ENCODE assay signal across 8 cellular contexts in the genomic region with DNA sequence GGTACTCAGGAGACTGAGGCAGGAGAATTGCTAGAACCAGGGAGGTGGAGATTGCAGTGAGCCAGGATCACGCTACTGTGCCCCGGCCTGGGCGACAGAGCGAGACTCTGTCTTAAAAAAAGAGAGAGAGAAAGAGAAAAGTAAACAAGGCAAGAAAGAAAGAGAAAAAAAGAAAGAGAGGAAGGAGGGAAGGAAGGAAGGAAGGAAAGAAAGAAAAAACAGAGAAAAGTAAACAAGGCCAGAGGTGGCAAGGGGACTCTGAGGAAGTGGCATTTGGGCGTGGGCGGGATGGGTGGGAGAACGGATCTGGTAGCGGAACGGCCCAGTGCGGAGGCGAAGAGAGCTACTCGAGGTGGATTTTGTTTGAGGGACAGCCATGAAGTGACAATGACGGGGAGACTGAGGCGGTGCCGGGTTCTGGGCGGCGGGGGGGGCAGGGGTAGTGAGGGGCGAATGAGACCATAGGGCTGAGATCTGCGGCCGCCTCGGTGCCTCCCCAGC. TPM values are rescaled to one million over a fixed set of nuclear protein-coding genes. Genes with fewer than 3 reads are reported as not detected.
A peak's percentile ranks its signal among the peaks of the same experiment; 100 is the strongest.
DNase-seq lines count a peak whose midpoint lies in the region; ATAC-seq and TF ChIP-seq lines count a peak whose summit lies in the region.

No MANE protein-coding gene starts in this region.

- no peak for TF ChIP-seq CTCF in epithelial cell of esophagus (IDR thresholded peaks at IDR 0.05; ENCODE audit: insufficient read depth, low read depth, low read length, missing control alignments)
- TF ChIP-seq CTCF in gastrocnemius medialis (IDR thresholded peaks at IDR 0.05 in 4 of 5, conservative IDR thresholded peaks at IDR 0.05 in 1 of 5): no peak
- TF ChIP-seq CTCF in GM13976 (IDR thresholded peaks at IDR 0.05; ENCODE audit: borderline replicate concordance, control extremely low read depth, extremely low read depth, insufficient read depth, missing control alignments): no peak

- TF ChIP-seq POLR2A in gastrocnemius medialis (IDR thresholded peaks at IDR 0.05): no peak

- DNase-seq in OCI-M2 (lab: John Stamatoyannopoulos, UW; ENCODE audit: unreplicated experiment) (peak; percentile 74), epithelial cell of esophagus (ENCODE audit: low read depth) (no peak), gastrocnemius medialis (no peak), GM13976 (ENCODE audit: low spot score) (no peak), T1000 (lab: John Stamatoyannopoulos, UW) (no peak), AG08396 (ENCODE audit: low spot score) (no peak)

- ATAC-seq in GM19035 (IDR thresholded peaks at IDR 0.05; ENCODE audit: unreplicated experiment) (peak; percentile 29), gastrocnemius medialis (peak in 1 of 2 donors; percentile 28), HG03354 (IDR thresholded peaks at IDR 0.05; ENCODE audit: poor library complexity, severe bottlenecking, unreplicated experiment) (no peak)

- H3K4me1 ChIP-seq in gastrocnemius medialis: peaks cover 0 to 5% of the 10 kb centered on the region in 2 donors

- H3K9me3 ChIP-seq in gastrocnemius medialis: no peaks in the 10 kb centered on the region

- intact Hi-C loops in gastrocnemius medialis (cut with DNase I; ENCODE audit: low total_unique reads): loop anchor here (10.0 kb wide), 1 partner anchor 154 kb away; the partner anchor contains the start of gene PIK3R2

- peaks cover 0 to 12% (median 6%) of the 10 kb centered on the region in 3 donors for H3K27me3 ChIP-seq in gastrocnemius medialis

- peak overlapping the region; percentile 82 to 83 (median 82) for H3K27ac ChIP-seq in gastrocnemius medialis

- in situ Hi-C loops in gastrocnemius medialis (cut with MboI; ENCODE audit: low sequenced_read_pairs in 4 of 4): loop anchor here in 3 of 4 donors (5.0 to 10.0 kb wide), 2 partner anchors 54 to 57 kb away; no protein-coding TSS in a partner anchor
- in situ Hi-C loops in GM13976 (cut with MboI; ENCODE audit: low sequenced_read_pairs, unreplicated experiment): no loop called here

- H3K36me3 ChIP-seq in gastrocnemius medialis: no peaks in the 10 kb centered on the region

- H3K4me3 ChIP-seq in epithelial cell of esophagus (ENCODE audit: low read length) (peak overlapping the region; percentile 63), gastrocnemius medialis (peak overlapping the region; percentile 58 to 64 (median 60))

RNA-seq across cellular contexts. Expression of gene ARRDC2, which starts 7.4 kb away (rescaled TPM):
- 100 to 1,000 TPM; 476 to 810 (median 543) TPM for total RNA-seq in gastrocnemius medialis

RNA-seq across cellular contexts. Expression of gene KCNN1, which starts 33.6 kb away (rescaled TPM):
- total RNA-seq in gastrocnemius medialis: not detected
